In the genomic region with DNA sequence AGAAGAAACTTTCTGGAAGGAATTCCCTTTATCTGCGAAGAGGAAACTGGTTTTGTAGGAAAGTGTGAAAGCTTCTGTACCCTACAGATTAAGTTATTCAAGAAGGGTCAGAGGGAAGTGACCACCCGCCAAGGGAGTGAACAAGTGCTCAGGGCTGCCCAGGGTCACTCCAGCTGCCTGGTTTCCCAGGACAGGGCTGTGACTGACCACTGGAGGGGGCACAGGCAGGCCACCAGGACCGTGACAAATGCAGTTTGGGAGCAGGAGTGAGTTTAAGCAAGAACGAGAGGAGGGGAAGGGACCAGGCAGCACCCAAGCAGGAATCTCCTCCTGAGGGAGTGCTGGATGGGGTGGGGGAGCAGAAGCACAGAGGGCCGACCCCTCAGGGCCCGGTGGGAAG, we compare ENCODE assay signal across 30 cellular contexts. TPM values are rescaled to one million over a fixed set of nuclear protein-coding genes. Genes with fewer than 3 reads are reported as not detected.
"Had no signal": no experiment of that assay in that cellular context is flagged by ENCODE, and none has a peak within 500 bp of the region (broad histone marks: within the 10 kb centered on the region; RNA-seq: fewer than 3 reads in every experiment).

No MANE protein-coding gene starts in this region.

- H3K9ac ChIP-seq: parathyroid adenoma had no signal

- H3K27me3 ChIP-seq: body of pancreas, esophagus muscularis mucosa, gastrocnemius medialis, upper lobe of right lung had no signal

- H3K9me3 ChIP-seq: body of pancreas, gastrocnemius medialis, mucosa of descending colon, upper lobe of right lung had no signal

- H3K4me3 Mint-ChIP-seq: activated CD4-positive, alpha-beta T cell treated with anti-CD3 and anti-CD28 coated beads, Interleukin-2, amount 10 ng/mL, durations not matched to agents 7 days and 5 days; activated CD8-positive, alpha-beta memory T cell treated with anti-CD3 and anti-CD28 coated beads, Interleukin-2, amount 10 ng/mL, durations not matched to agents 7 days and 5 days; activated CD8-positive, alpha-beta T cell treated with anti-CD3 and anti-CD28 coated beads for 36 hours; activated naive CD8-positive, alpha-beta T cell treated with anti-CD3 and anti-CD28 coated beads, Interleukin-2, amount 50 U/mL, for 24 hours; activated T-helper 1 cell treated with anti-CD3 and anti-CD28 coated beads, Interleukin-12 subunit alpha, Interleukin-12 subunit beta, Interleukin-2, Interleukin-4 antibody, amounts not matched to agents 30 ng/mL and 10 ng/mL and 1 ng/mL, durations not matched to agents 14 hours and 24 hours and 36 hours; naive B cell had no signal

- FAIRE-seq: small intestine had no signal

- H3K4me3 ChIP-seq: body of pancreas, esophagus muscularis mucosa, gastrocnemius medialis, mucosa of descending colon, SK-N-MC, upper lobe of right lung had no signal

- H3K36me3 ChIP-seq: esophagus muscularis mucosa, gastrocnemius medialis, upper lobe of right lung had no signal

- H3K27ac Mint-ChIP-seq: activated CD4-positive, alpha-beta T cell treated with anti-CD3 and anti-CD28 coated beads, Interleukin-2, amount 10 ng/mL, durations not matched to agents 7 days and 5 days; activated CD8-positive, alpha-beta memory T cell treated with anti-CD3 and anti-CD28 coated beads, Interleukin-2, amount 10 ng/mL, durations not matched to agents 7 days and 5 days; activated CD8-positive, alpha-beta T cell treated with anti-CD3 and anti-CD28 coated beads for 36 hours; activated naive CD8-positive, alpha-beta T cell treated with anti-CD3 and anti-CD28 coated beads, Interleukin-2, amount 50 U/mL, for 24 hours; activated T-helper 1 cell treated with anti-CD3 and anti-CD28 coated beads, Interleukin-12 subunit alpha, Interleukin-12 subunit beta, Interleukin-2, Interleukin-4 antibody, amounts not matched to agents 30 ng/mL and 10 ng/mL and 1 ng/mL, durations not matched to agents 14 hours and 24 hours and 36 hours had no signal

- DNase-seq: activated CD4-positive, alpha-beta T cell treated with anti-CD3 and anti-CD28 coated beads, Interleukin-2, amount 10 ng/mL, durations not matched to agents 7 days and 5 days; activated CD4-positive, CD25-positive, alpha-beta regulatory T cell treated with anti-CD3 and anti-CD28 coated beads, Interleukin-2, amount 50 U/mL, for 72 hours; activated CD8-positive, alpha-beta memory T cell treated with anti-CD3 and anti-CD28 coated beads, Interleukin-2, amount 10 ng/mL, durations not matched to agents 7 days and 5 days; activated CD8-positive, alpha-beta T cell treated with anti-CD3 and anti-CD28 coated beads for 36 hours; activated gamma-delta T cell; activated naive CD4-positive, alpha-beta T cell treated with anti-CD3 and anti-CD28 coated beads, Interleukin-2, amount 50 U/mL, for 16 hours; activated naive CD8-positive, alpha-beta T cell treated with anti-CD3 and anti-CD28 coated beads, Interleukin-2, amount 50 U/mL, for 24 hours; body of pancreas; caudate nucleus; effector memory CD4-positive, alpha-beta T cell; gastrocnemius medialis; head of caudate nucleus; hypothalamus; islet precursor cell; left cardiac atrium; mesendoderm; naive B cell; small intestine; stimulated activated naive CD4-positive, alpha-beta T cell treated with Interleukin-2 at 50 U/mL for 16 hours; SW 1271; upper lobe of right lung had no signal

- H3K27me3 Mint-ChIP-seq: activated CD4-positive, alpha-beta T cell treated with anti-CD3 and anti-CD28 coated beads, Interleukin-2, amount 10 ng/mL, durations not matched to agents 7 days and 5 days; activated CD8-positive, alpha-beta memory T cell treated with anti-CD3 and anti-CD28 coated beads, Interleukin-2, amount 10 ng/mL, durations not matched to agents 7 days and 5 days; activated CD8-positive, alpha-beta T cell treated with anti-CD3 and anti-CD28 coated beads for 36 hours; activated naive CD8-positive, alpha-beta T cell treated with anti-CD3 and anti-CD28 coated beads, Interleukin-2, amount 50 U/mL, for 24 hours had no signal

- H3K4me1 Mint-ChIP-seq: activated CD4-positive, alpha-beta T cell treated with anti-CD3 and anti-CD28 coated beads, Interleukin-2, amount 10 ng/mL, durations not matched to agents 7 days and 5 days had no signal

- H3K27ac ChIP-seq: body of pancreas, esophagus muscularis mucosa, gastrocnemius medialis, parathyroid adenoma, SK-N-MC, upper lobe of right lung, VCaP had no signal

- ATAC-seq: activated CD8-positive, alpha-beta memory T cell treated with anti-CD3 and anti-CD28 coated beads, Interleukin-2, amount 10 ng/mL, durations not matched to agents 7 days and 5 days; activated CD8-positive, alpha-beta T cell treated with anti-CD3 and anti-CD28 coated beads for 36 hours; activated naive CD8-positive, alpha-beta T cell treated with anti-CD3 and anti-CD28 coated beads, Interleukin-2, amount 50 U/mL, for 24 hours; body of pancreas; gastrocnemius medialis; left cardiac atrium; mucosa of descending colon; sciatic nerve; upper lobe of right lung had no signal

- H2AFZ ChIP-seq: parathyroid adenoma had no signal

- H3K79me2 ChIP-seq: parathyroid adenoma had no signal

- H3K4me1 ChIP-seq: body of pancreas, gastrocnemius medialis, parathyroid adenoma had no signal

- H3K9me3 Mint-ChIP-seq: activated CD4-positive, alpha-beta T cell treated with anti-CD3 and anti-CD28 coated beads, Interleukin-2, amount 10 ng/mL, durations not matched to agents 7 days and 5 days; activated CD8-positive, alpha-beta T cell treated with anti-CD3 and anti-CD28 coated beads for 36 hours; activated naive CD8-positive, alpha-beta T cell treated with anti-CD3 and anti-CD28 coated beads, Interleukin-2, amount 50 U/mL, for 24 hours; activated T-helper 1 cell treated with anti-CD3 and anti-CD28 coated beads, Interleukin-12 subunit alpha, Interleukin-12 subunit beta, Interleukin-2, Interleukin-4 antibody, amounts not matched to agents 30 ng/mL and 10 ng/mL and 1 ng/mL, durations not matched to agents 14 hours and 24 hours and 36 hours had no signal

RNA-seq across cellular contexts. Expression of a gene that starts 34.5 kb away (rescaled TPM):
- total RNA-seq: activated CD4-positive, alpha-beta T cell treated with anti-CD3 and anti-CD28 coated beads, Interleukin-2, amount 10 ng/mL, durations not matched to agents 7 days and 5 days; activated CD8-positive, alpha-beta memory T cell treated with anti-CD3 and anti-CD28 coated beads, Interleukin-2, amount 10 ng/mL, durations not matched to agents 7 days and 5 days; activated CD8-positive, alpha-beta T cell treated with anti-CD3 and anti-CD28 coated beads for 36 hours; activated T-helper 1 cell treated with anti-CD3 and anti-CD28 coated beads, Interleukin-12 subunit alpha, Interleukin-12 subunit beta, Interleukin-2, Interleukin-4 antibody, amounts not matched to agents 30 ng/mL and 10 ng/mL and 1 ng/mL, durations not matched to agents 14 hours and 24 hours and 36 hours; body of pancreas; dermis microvascular lymphatic vessel endothelial cell; gastrocnemius medialis; left cardiac atrium; sciatic nerve; T-helper 2 cell treated with Interferon-gamma antibody and Interleukin-4, amounts not matched to agents 100 ng/mL and 5 ng/mL, for 36 hours; upper lobe of right lung had no signal
